In the genomic region with DNA sequence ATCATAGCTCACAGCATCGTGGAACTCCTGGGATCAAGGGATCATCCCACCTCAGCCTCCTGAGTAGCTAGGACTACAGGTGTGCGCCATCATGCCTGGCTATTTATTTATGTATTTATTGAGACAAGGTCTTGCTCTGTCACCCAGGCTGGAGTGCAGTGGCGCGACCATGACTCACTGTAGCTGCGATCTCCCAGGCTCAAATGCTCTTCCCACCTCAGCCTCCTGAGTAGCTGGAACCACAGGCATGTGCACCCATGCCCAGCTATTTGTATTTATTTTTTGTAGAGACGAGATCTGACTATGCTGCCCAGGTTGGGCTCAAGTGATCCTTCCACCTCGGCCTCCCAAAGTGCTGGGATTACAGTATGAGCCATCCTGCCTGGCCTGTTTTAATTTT, we compare ENCODE assay signal across 8 cellular contexts.
DNase-seq lines count a peak whose midpoint lies in the region; ATAC-seq, FAIRE-seq and TF ChIP-seq lines count a peak whose summit lies in the region.
"Not testable (repeated sequence)": the region's sequence is repeated elsewhere in the genome, so short reads cannot be mapped to it uniquely, and the experiment has no call there.

No MANE protein-coding gene starts in this region.

- H3K9me3 Mint-ChIP-seq in CD8-positive, alpha-beta T cell; activated CD4-positive, alpha-beta T cell treated with anti-CD3 and anti-CD28 coated beads, Interleukin-2, amount 10 ng/mL, durations not matched to agents 24 days and 14 days; MCF 10A (ENCODE audit: unreplicated experiment); stimulated activated memory B cell treated with anti-CD40 and anti-IgM and Interleukin-4, amounts not matched to agents 10 μg/mL and 1 μg/mL and 100 μg/mL, for 72 hours: not testable (repeated sequence)

- not testable (repeated sequence) for DNase-seq in CD8-positive, alpha-beta T cell; GM12891 (ENCODE audit: insufficient read length, low spot score); MCF 10A (ENCODE audit: unreplicated experiment); right atrium auricular region (ENCODE audit: low spot score)
- DNase-seq in M059J (ENCODE audit: low read depth) (peak; percentile 81), myocyte (ENCODE audit: low read depth) (peak; percentile 36)
- peak; percentile 29 for DNase-seq in activated CD4-positive, alpha-beta T cell treated with anti-CD3 and anti-CD28 coated beads, Interleukin-2, amount 10 ng/mL, durations not matched to agents 24 days and 14 days

- not testable (repeated sequence) for TF ChIP-seq CTCF in CD8-positive, alpha-beta T cell (IDR thresholded peaks at IDR 0.05); MCF 10A (IDR thresholded peaks at IDR 0.05; ENCODE audit: unreplicated experiment); right atrium auricular region (IDR thresholded peaks at IDR 0.05)

- not testable (repeated sequence) for H3K27me3 ChIP-seq in CD8-positive, alpha-beta T cell (ENCODE audit: insufficient read depth, low read length); right atrium auricular region

- H3K9me3 ChIP-seq in CD8-positive, alpha-beta T cell (ENCODE audit: low read length); right atrium auricular region: not testable (repeated sequence)

- H3K27me3 Mint-ChIP-seq in CD8-positive, alpha-beta T cell (ENCODE audit: low read depth); activated CD4-positive, alpha-beta T cell treated with anti-CD3 and anti-CD28 coated beads, Interleukin-2, amount 10 ng/mL, durations not matched to agents 24 days and 14 days; MCF 10A (ENCODE audit: insufficient read depth, unreplicated experiment); stimulated activated memory B cell treated with anti-CD40 and anti-IgM and Interleukin-4, amounts not matched to agents 10 μg/mL and 1 μg/mL and 100 μg/mL, for 72 hours: not testable (repeated sequence)

- H3K4me3 ChIP-seq in CD8-positive, alpha-beta T cell (ENCODE audit: low read depth, low read length); right atrium auricular region: not testable (repeated sequence)

- not testable (repeated sequence) for BruUV-seq in MCF 10A (replicated peaks; lab: Mats Ljungman, UMichigan)

- H3K36me3 ChIP-seq in CD8-positive, alpha-beta T cell (ENCODE audit: insufficient read depth, low read length); right atrium auricular region: not testable (repeated sequence)

- peak overlapping the region; percentile 37 for H3K27ac Mint-ChIP-seq in CD8-positive, alpha-beta T cell
- H3K27ac Mint-ChIP-seq in activated CD4-positive, alpha-beta T cell treated with anti-CD3 and anti-CD28 coated beads, Interleukin-2, amount 10 ng/mL, durations not matched to agents 24 days and 14 days: not testable (repeated sequence)
- peak overlapping the region; percentile 37 for H3K27ac Mint-ChIP-seq in MCF 10A (ENCODE audit: low read depth, unreplicated experiment)
- peak overlapping the region; percentile 68 for H3K27ac Mint-ChIP-seq in stimulated activated memory B cell treated with anti-CD40 and anti-IgM and Interleukin-4, amounts not matched to agents 10 μg/mL and 1 μg/mL and 100 μg/mL, for 72 hours

- H3K4me1 ChIP-seq in CD8-positive, alpha-beta T cell (ENCODE audit: insufficient read depth, low read length): peaks cover 23% of the 10 kb centered on the region
- H3K4me1 ChIP-seq in right atrium auricular region: peaks cover 0 to 35% of the 10 kb centered on the region in 2 donors

- H3K27ac ChIP-seq in CD8-positive, alpha-beta T cell (ENCODE audit: low read depth, low read length): not testable (repeated sequence)
- peak overlapping the region; percentile 49 to 57 for H3K27ac ChIP-seq in right atrium auricular region

- not testable (repeated sequence) for TF ChIP-seq POLR2A in GM12891 (IDR thresholded peaks at IDR 0.05; ENCODE audit: low read depth, low read length)

- POLR2A ChIA-PET in CD8-positive, alpha-beta T cell (lab: Charles Lee): not testable (repeated sequence)
- POLR2A ChIA-PET in MCF 10A (lab: Yijun Ruan, JAX): interaction anchor here (0.7 to 1.1 kb wide), 3 partner anchors 18 to 29 kb away, joined by 3 read pairs; no protein-coding TSS in a partner anchor

- CTCF ChIA-PET in CD8-positive, alpha-beta T cell (lab: Charles Lee): interaction anchor here (0.8 to 3.3 kb wide), 5 partner anchors 10 to 352 kb away, joined by 3 to 13 read pairs (median 4); no protein-coding TSS in a partner anchor
- CTCF ChIA-PET in MCF 10A (lab: Yijun Ruan, JAX): interaction anchor here (0.6 to 6.7 kb wide), 8 partner anchors 10 to 188 kb away, joined by 3 to 64 read pairs (median 6); no protein-coding TSS in a partner anchor

- ATAC-seq in CD8-positive, alpha-beta T cell; stimulated activated memory B cell treated with anti-CD40 and anti-IgM and Interleukin-4, amounts not matched to agents 10 μg/mL and 1 μg/mL and 100 μg/mL, for 72 hours: not testable (repeated sequence)

- FAIRE-seq in GM12891 (lab: Jason Lieb, UNC): peak; percentile 26

- intact Hi-C loops in CD8-positive, alpha-beta T cell (cut with DNase I, micrococcal nuclease): loop anchor here (2.0 to 10.0 kb wide), 8 partner anchors 15 to 353 kb away; no protein-coding TSS in a partner anchor
- intact Hi-C loops in activated CD4-positive, alpha-beta T cell treated with anti-CD3 and anti-CD28 coated beads, Interleukin-2, amount 10 ng/mL, durations not matched to agents 24 days and 14 days (cut with micrococcal nuclease): loop anchor here (5.0 kb wide), 5 partner anchors 95 to 355 kb away; no protein-coding TSS in a partner anchor
- intact Hi-C loops in MCF 10A (cut with micrococcal nuclease): loop anchor here (5.0 kb wide), 1 partner anchor 155 kb away; no protein-coding TSS in a partner anchor

- H3K4me1 Mint-ChIP-seq in CD8-positive, alpha-beta T cell (ENCODE audit: low read depth): peaks cover 67% of the 10 kb centered on the region
- peaks cover 30% of the 10 kb centered on the region for H3K4me1 Mint-ChIP-seq in activated CD4-positive, alpha-beta T cell treated with anti-CD3 and anti-CD28 coated beads, Interleukin-2, amount 10 ng/mL, durations not matched to agents 24 days and 14 days
- peaks cover 29% of the 10 kb centered on the region for H3K4me1 Mint-ChIP-seq in MCF 10A (ENCODE audit: insufficient read depth, unreplicated experiment)
- H3K4me1 Mint-ChIP-seq in stimulated activated memory B cell treated with anti-CD40 and anti-IgM and Interleukin-4, amounts not matched to agents 10 μg/mL and 1 μg/mL and 100 μg/mL, for 72 hours: peaks cover 72% of the 10 kb centered on the region

- not testable (repeated sequence) for H3K4me3 Mint-ChIP-seq in CD8-positive, alpha-beta T cell; activated CD4-positive, alpha-beta T cell treated with anti-CD3 and anti-CD28 coated beads, Interleukin-2, amount 10 ng/mL, durations not matched to agents 24 days and 14 days; MCF 10A (ENCODE audit: unreplicated experiment); stimulated activated memory B cell treated with anti-CD40 and anti-IgM and Interleukin-4, amounts not matched to agents 10 μg/mL and 1 μg/mL and 100 μg/mL, for 72 hours

- peaks cover 15% of the 10 kb centered on the region for H3K36me3 Mint-ChIP-seq in CD8-positive, alpha-beta T cell
- H3K36me3 Mint-ChIP-seq in activated CD4-positive, alpha-beta T cell treated with anti-CD3 and anti-CD28 coated beads, Interleukin-2, amount 10 ng/mL, durations not matched to agents 24 days and 14 days (ENCODE audit: low read depth): peaks cover 13% of the 10 kb centered on the region
- H3K36me3 Mint-ChIP-seq in MCF 10A (ENCODE audit: insufficient read depth, unreplicated experiment): peaks cover 17% of the 10 kb centered on the region
- peaks cover 16% of the 10 kb centered on the region for H3K36me3 Mint-ChIP-seq in stimulated activated memory B cell treated with anti-CD40 and anti-IgM and Interleukin-4, amounts not matched to agents 10 μg/mL and 1 μg/mL and 100 μg/mL, for 72 hours
